Comparison of ENCODE assay signal across 25 cellular contexts in the genomic region with DNA sequence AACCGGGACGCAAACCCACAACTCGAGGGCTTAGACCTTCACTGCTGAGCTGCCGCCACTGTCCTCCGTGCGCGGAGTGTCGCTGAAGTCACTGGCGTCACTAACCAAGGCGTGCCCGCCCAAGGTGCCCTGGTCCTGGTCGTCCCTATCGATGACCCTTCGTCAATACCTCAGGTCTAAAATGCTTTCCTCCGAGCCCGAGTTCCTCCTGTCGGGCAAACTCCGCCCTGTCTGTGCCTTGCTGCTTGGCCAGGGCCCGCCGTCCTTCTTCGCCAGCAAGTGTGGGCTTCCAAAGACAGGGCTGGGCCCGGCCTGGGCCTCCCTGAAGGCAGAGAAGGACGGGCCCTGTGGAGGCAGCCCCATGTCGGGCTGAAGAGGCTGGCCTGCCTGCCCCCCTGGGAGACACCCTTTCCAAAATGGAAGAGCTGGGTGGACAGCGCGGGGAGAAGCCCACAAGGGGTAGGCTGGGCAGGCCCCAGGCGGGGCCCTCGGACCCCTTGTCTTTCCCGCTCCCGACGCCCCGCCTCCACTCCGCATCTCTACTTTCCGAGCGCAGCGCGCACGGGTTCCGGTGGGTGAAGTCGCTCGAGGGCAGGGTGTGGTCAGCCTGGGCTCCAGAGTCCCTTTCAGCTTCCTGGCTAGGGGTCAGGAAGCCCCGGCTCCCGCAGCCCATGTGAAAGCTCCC. TPM values are rescaled to one million over a fixed set of nuclear protein-coding genes. Genes with fewer than 3 reads are reported as not detected.
DNase-seq lines count a peak whose midpoint lies in the region; ATAC-seq and TF ChIP-seq lines count a peak whose summit lies in the region.
"Had no signal": no experiment of that assay in that cellular context is flagged by ENCODE, and none has a peak within 500 bp of the region (broad histone marks: within the 10 kb centered on the region; RNA-seq: fewer than 3 reads in every experiment).

No MANE protein-coding gene starts in this region.

- DNase-seq in GM23338 (ENCODE audit: low spot score): no peak
- DNase-seq in WTC11 (ENCODE audit: low spot score): no peak
- DNase-seq in right cardiac atrium: peak in 2 of 3 donors; percentile 54 to 62
- DNase-seq in stimulated activated naive B cell treated with anti-CD40 and anti-IgM and Interleukin-4, amounts not matched to agents 10 μg/mL and 1 μg/mL and 100 μg/mL, for 72 hours: no peak
- DNase-seq in NCI-H510A treated with DMSO at 0.1 percent for 48 hours (lab: John Stamatoyannopoulos, UW): no peak
- DNase-seq: activated CD4-positive, CD25-positive, alpha-beta regulatory T cell treated with anti-CD3 and anti-CD28 coated beads, Interleukin-2, amount 50 U/mL, for 72 hours; activated CD8-positive, alpha-beta T cell treated with anti-CD3 and anti-CD28 coated beads for 36 hours; activated effector memory CD4-positive, alpha-beta T cell treated with Interleukin-2 at 50 U/mL for 16 hours; activated naive CD8-positive, alpha-beta T cell treated with anti-CD3 and anti-CD28 coated beads, Interleukin-2, amount 50 U/mL, for 24 hours; activated T-cell treated with anti-CD3 and anti-CD28 coated beads for 4 hours; body of pancreas; CD4-positive, CD25-positive, alpha-beta regulatory T cell; DMS 273 treated with DMSO at 0.1 percent for 48 hours; effector CD8-positive, alpha-beta T cell; NCI-H146; NCI-H510A; occipital lobe; PC-9; SHP77 treated with DMSO at 0.1 percent for 48 hours had no signal

- H3K9me3 ChIP-seq in right cardiac atrium (ENCODE audit: control insufficient read depth, low read length): no peaks in the 10 kb centered on the region

- H3K27ac Mint-ChIP-seq in GM23338: no peak overlapping the region
- H3K27ac Mint-ChIP-seq in WTC11: peak overlapping the region; percentile 65; the same call in 1 of the 2 replicates
- peak overlapping the region; percentile 69 for H3K27ac Mint-ChIP-seq in stimulated activated naive B cell treated with anti-CD40 and anti-IgM and Interleukin-4, amounts not matched to agents 10 μg/mL and 1 μg/mL and 100 μg/mL, for 72 hours
- H3K27ac Mint-ChIP-seq: activated CD8-positive, alpha-beta T cell treated with anti-CD3 and anti-CD28 coated beads for 36 hours; activated naive CD8-positive, alpha-beta T cell treated with anti-CD3 and anti-CD28 coated beads, Interleukin-2, amount 50 U/mL, for 24 hours had no signal

- H3K4me1 ChIP-seq in GM23338 (ENCODE audit: insufficient read depth) (no peaks in the 10 kb centered on the region), right cardiac atrium (ENCODE audit: control insufficient read depth, insufficient read depth, low read length) (no peaks in the 10 kb centered on the region)
- H3K4me1 ChIP-seq: body of pancreas had no signal

- POLR2A ChIA-PET in WTC11 (lab: Charles Lee): no interaction called here

- H3K36me3 ChIP-seq in GM23338 (ENCODE audit: insufficient read depth): peaks cover 1% of the 10 kb centered on the region; the same call in 1 of the 2 replicates

- CTCF ChIA-PET in WTC11 (lab: Charles Lee): no interaction called here

- H3F3A ChIP-seq in GM23338 (replicated peaks; ENCODE audit: low read depth): no peaks in the 10 kb centered on the region

- H3K9me3 Mint-ChIP-seq in GM23338: peaks cover 20% of the 10 kb centered on the region
- H3K9me3 Mint-ChIP-seq in WTC11: peaks cover 19% of the 10 kb centered on the region
- peaks cover 4 to 5% of the 10 kb centered on the region in 2 donors for H3K9me3 Mint-ChIP-seq in stimulated activated naive B cell treated with anti-CD40 and anti-IgM and Interleukin-4, amounts not matched to agents 10 μg/mL and 1 μg/mL and 100 μg/mL, for 72 hours

- H3K9me2 ChIP-seq in GM23338 (ENCODE audit: insufficient read depth): no peaks in the 10 kb centered on the region

- intact Hi-C loops in right cardiac atrium (cut with DNase I): no loop called here

- no peaks in the 10 kb centered on the region for H3K27me3 ChIP-seq in GM23338 (ENCODE audit: insufficient read depth)
- H3K27me3 ChIP-seq in right cardiac atrium (ENCODE audit: control insufficient read depth, insufficient read depth): no peaks in the 10 kb centered on the region
- H3K27me3 ChIP-seq: body of pancreas, esophagus muscularis mucosa had no signal

- TF ChIP-seq CTCF in GM23338 (conservative IDR thresholded peaks at IDR 0.05; ENCODE audit: low read depth in 2 of 2) (no peak), WTC11 (IDR thresholded peaks at IDR 0.05) (no peak)

- no peaks in the 10 kb centered on the region for H3K27me3 Mint-ChIP-seq in GM23338 (ENCODE audit: insufficient read depth, low read depth, poor library complexity)
- no peaks in the 10 kb centered on the region for H3K27me3 Mint-ChIP-seq in WTC11 (ENCODE audit: low read depth)
- no peaks in the 10 kb centered on the region for H3K27me3 Mint-ChIP-seq in stimulated activated naive B cell treated with anti-CD40 and anti-IgM and Interleukin-4, amounts not matched to agents 10 μg/mL and 1 μg/mL and 100 μg/mL, for 72 hours

- peaks cover 19% of the 10 kb centered on the region for H3K36me3 Mint-ChIP-seq in GM23338 (ENCODE audit: low read depth)
- H3K36me3 Mint-ChIP-seq in WTC11: peaks cover 24% of the 10 kb centered on the region
- peaks cover 65 to 75% of the 10 kb centered on the region in 2 donors for H3K36me3 Mint-ChIP-seq in stimulated activated naive B cell treated with anti-CD40 and anti-IgM and Interleukin-4, amounts not matched to agents 10 μg/mL and 1 μg/mL and 100 μg/mL, for 72 hours

- H3K79me2 ChIP-seq in GM23338 (replicated peaks; ENCODE audit: insufficient read depth): peaks cover 11% of the 10 kb centered on the region; the same call in 1 of the 2 replicates

- no peak overlapping the region for H2AFZ ChIP-seq in GM23338
- H2AFZ ChIP-seq: PC-9 had no signal

- 88% methylated on average over 43 of the region's 43 CpGs for WGBS in right cardiac atrium

- H4K20me1 ChIP-seq in GM23338 (replicated peaks; ENCODE audit: insufficient read depth): 0 out of 2 replicates have a peak, but pooled peaks cover 3% of the 10 kb centered on the region

- H3K4me3 ChIP-seq in GM23338 (no peak overlapping the region), right cardiac atrium (ENCODE audit: low read length) (no peak overlapping the region)
- H3K4me3 ChIP-seq: body of pancreas, PC-9, smooth muscle cell had no signal

- H3K4me1 Mint-ChIP-seq in GM23338: no peaks in the 10 kb centered on the region; the same call in 2 of the 3 replicates
- H3K4me1 Mint-ChIP-seq in WTC11: peaks cover 3% of the 10 kb centered on the region; the same call in 1 of the 2 replicates
- peaks cover 40 to 66% of the 10 kb centered on the region in 2 donors for H3K4me1 Mint-ChIP-seq in stimulated activated naive B cell treated with anti-CD40 and anti-IgM and Interleukin-4, amounts not matched to agents 10 μg/mL and 1 μg/mL and 100 μg/mL, for 72 hours

- ATAC-seq in GM23338: peak; percentile 21; the same call in 2 of the 3 replicates
- peak; percentile 17 for ATAC-seq in WTC11
- ATAC-seq in right cardiac atrium: peak in 1 of 2 donors; percentile 4
- ATAC-seq in stimulated activated naive B cell treated with anti-CD40 and anti-IgM and Interleukin-4, amounts not matched to agents 10 μg/mL and 1 μg/mL and 100 μg/mL, for 72 hours (replicated peaks): no peak
- no peak for ATAC-seq in HG03565 (IDR thresholded peaks at IDR 0.05; ENCODE audit: unreplicated experiment)
- no peak for ATAC-seq in GM19328 (IDR thresholded peaks at IDR 0.05; ENCODE audit: unreplicated experiment)
- no peak for ATAC-seq in HG03280 (IDR thresholded peaks at IDR 0.05; ENCODE audit: unreplicated experiment)
- ATAC-seq: activated CD8-positive, alpha-beta T cell treated with anti-CD3 and anti-CD28 coated beads for 36 hours; activated naive CD8-positive, alpha-beta T cell treated with anti-CD3 and anti-CD28 coated beads, Interleukin-2, amount 50 U/mL, for 24 hours had no signal

- H3K27ac ChIP-seq in GM23338 (ENCODE audit: low read depth) (no peak overlapping the region), right cardiac atrium (ENCODE audit: low read length) (no peak overlapping the region)
- H3K27ac ChIP-seq: KMS-11, PC-9 had no signal

- H3K4me2 ChIP-seq in GM23338: no peak overlapping the region
- H3K4me2 ChIP-seq: KMS-11, PC-9, smooth muscle cell had no signal

- H3K4me3 Mint-ChIP-seq in GM23338 (no peak overlapping the region), WTC11 (no peak overlapping the region)
- H3K4me3 Mint-ChIP-seq in stimulated activated naive B cell treated with anti-CD40 and anti-IgM and Interleukin-4, amounts not matched to agents 10 μg/mL and 1 μg/mL and 100 μg/mL, for 72 hours: no peak overlapping the region
- H3K4me3 Mint-ChIP-seq: activated CD8-positive, alpha-beta T cell treated with anti-CD3 and anti-CD28 coated beads for 36 hours had no signal

TF ChIP-seq in WTC11, 78 proteins besides CTCF, POLR2A, EP300 and RAD21 (continues in another document):
- TF ChIP-seq ZNF232 (CRISPR knock-in tag; IDR thresholded peaks at IDR 0.05) (no peak), ZNF138 (CRISPR knock-in tag; conservative IDR thresholded peaks at IDR 0.05) (no peak), TCF7 (CRISPR knock-in tag; IDR thresholded peaks at IDR 0.05; ENCODE audit: low read depth) (no peak), SOX15 (CRISPR knock-in tag; IDR thresholded peaks at IDR 0.05) (no peak), JAZF1 (CRISPR knock-in tag; IDR thresholded peaks at IDR 0.05) (no peak), OVOL2 (CRISPR knock-in tag; IDR thresholded peaks at IDR 0.05; ENCODE audit: borderline replicate concordance) (no peak)
- TF ChIP-seq, protein P1, sequence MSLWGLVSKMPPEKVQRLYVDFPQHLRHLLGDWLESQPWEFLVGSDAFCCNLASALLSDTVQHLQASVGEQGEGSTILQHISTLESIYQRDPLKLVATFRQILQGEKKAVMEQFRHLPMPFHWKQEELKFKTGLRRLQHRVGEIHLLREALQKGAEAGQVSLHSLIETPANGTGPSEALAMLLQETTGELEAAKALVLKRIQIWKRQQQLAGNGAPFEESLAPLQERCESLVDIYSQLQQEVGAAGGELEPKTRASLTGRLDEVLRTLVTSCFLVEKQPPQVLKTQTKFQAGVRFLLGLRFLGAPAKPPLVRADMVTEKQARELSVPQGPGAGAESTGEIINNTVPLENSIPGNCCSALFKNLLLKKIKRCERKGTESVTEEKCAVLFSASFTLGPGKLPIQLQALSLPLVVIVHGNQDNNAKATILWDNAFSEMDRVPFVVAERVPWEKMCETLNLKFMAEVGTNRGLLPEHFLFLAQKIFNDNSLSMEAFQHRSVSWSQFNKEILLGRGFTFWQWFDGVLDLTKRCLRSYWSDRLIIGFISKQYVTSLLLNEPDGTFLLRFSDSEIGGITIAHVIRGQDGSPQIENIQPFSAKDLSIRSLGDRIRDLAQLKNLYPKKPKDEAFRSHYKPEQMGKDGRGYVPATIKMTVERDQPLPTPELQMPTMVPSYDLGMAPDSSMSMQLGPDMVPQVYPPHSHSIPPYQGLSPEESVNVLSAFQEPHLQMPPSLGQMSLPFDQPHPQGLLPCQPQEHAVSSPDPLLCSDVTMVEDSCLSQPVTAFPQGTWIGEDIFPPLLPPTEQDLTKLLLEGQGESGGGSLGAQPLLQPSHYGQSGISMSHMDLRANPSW (CRISPR knock-in tag; conservative IDR thresholded peaks at IDR 0.05; ENCODE audit: low read depth): no peak

RNA-seq across cellular contexts. Expression of a gene that starts 13.4 kb away (rescaled TPM):
- 18.9 and 19.5 TPM in 2 replicates for total RNA-seq in GM23338 (2014; rRNA removed; shearing (Covaris generic))
- polyA plus RNA-seq in GM23338 (2016; fragmentation: Nextera tagmentation; extraction: Ambion mirVana) (22.3 and 23.2 TPM in 2 replicates), right cardiac atrium (12.3 TPM)
- total RNA-seq in WTC11 (2021) (18.4 to 22.0 TPM (median 18.8 TPM) in 3 replicates), right cardiac atrium (10 to 100 TPM; 21.8 to 29.0 (median 27.3) TPM)

Comparison
In these comparisons a context has a peak if more than half of its experiments do, and no peak if none do; other contexts are left out.
1. ATAC-seq: peak in GM23338 (single experiment) and WTC11 (single experiment); none in stimulated activated naive B cell treated with anti-CD40 and anti-IgM and Interleukin-4, amounts not matched to agents 10 μg/mL and 1 μg/mL and 100 μg/mL, for 72 hours (0 of 2), HG03565 (single experiment), GM19328 (single experiment) and HG03280 (single experiment).
2. DNase-seq: peak in right cardiac atrium (2 of 3); none in GM23338 (single experiment), WTC11 (single experiment), stimulated activated naive B cell treated with anti-CD40 and anti-IgM and Interleukin-4, amounts not matched to agents 10 μg/mL and 1 μg/mL and 100 μg/mL, for 72 hours (single experiment) and NCI-H510A treated with DMSO at 0.1 percent for 48 hours (single experiment).